In genomic region chr9:20387062-20387461, GRCh38 we compare ENCODE assay signal across 2 cellular contexts.
TF ChIP-seq lines count a peak whose summit lies in the region.

No MANE protein-coding gene starts in this region.

TF ChIP-seq in HepG2, 621 proteins besides CTCF, POLR2A, EP300 and RAD21:
- TF ChIP-seq ZBTB40 (IDR thresholded peaks at IDR 0.05), result peak; percentile 25; the same call in 1 of the 2 replicates
- peak; percentile 92; the same call in 1 of the 2 replicates for TF ChIP-seq ZBTB40 (CRISPR knock-in tag; IDR thresholded peaks at IDR 0.05)
- TF ChIP-seq ATF2 (CRISPR knock-in tag; IDR thresholded peaks at IDR 0.05), result no peak

TF ChIP-seq in K562, 482 proteins besides CTCF, POLR2A, EP300 and RAD21:
- TF ChIP-seq ZBTB40 (IDR thresholded peaks at IDR 0.05) (peak; percentile 32; the same call in 1 of the 2 replicates), ZBTB40 (CRISPR knock-in tag; IDR thresholded peaks at IDR 0.05) (no peak), SMAD2 (IDR thresholded peaks at IDR 0.05; ENCODE audit: low read depth, low read length) (no peak)
